Comparison of ENCODE assay signal across 8 cellular contexts in the genomic region with DNA sequence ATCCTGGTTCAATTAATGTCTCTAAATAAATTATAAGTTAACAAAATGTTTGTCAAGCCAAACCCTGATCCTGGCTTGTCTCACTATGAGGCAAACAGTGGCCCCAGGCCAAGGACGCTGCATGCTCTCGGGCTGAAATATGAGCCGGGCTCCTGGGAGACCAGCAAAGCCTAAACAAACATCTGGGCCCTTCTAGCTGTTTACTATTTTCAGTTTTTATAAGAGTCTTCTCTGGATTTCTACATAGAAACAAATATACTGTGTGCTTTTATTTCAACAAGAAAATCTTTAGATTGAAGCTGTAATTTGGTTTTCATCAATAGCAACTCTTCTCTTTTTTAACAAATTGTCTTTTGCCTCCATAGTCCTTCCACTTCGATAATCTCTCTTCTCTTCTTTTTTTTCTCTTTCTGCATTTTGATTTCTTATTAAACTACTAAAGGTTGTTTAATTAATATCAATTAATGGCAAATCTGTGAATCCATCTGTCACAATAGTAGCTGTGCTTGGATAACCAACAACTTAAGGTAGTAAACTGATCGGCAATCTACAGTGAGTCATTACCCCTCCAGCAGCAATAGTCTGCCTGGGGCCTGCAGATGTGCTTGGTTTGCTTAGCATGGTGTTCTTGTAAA.
DNase-seq lines count a peak whose midpoint lies in the region; ATAC-seq and TF ChIP-seq lines count a peak whose summit lies in the region.

No MANE protein-coding gene starts in this region.

- H3K14ac ChIP-seq in H9 (ENCODE audit: insufficient read depth, low read length): no peak overlapping the region

- H3K4ac ChIP-seq in H9 (ENCODE audit: low read depth, low read length): no peak overlapping the region

- H4K8ac ChIP-seq in H9 (replicated peaks; ENCODE audit: insufficient read length, low read depth, low read length): no peak overlapping the region

- H3K18ac ChIP-seq in H9 (ENCODE audit: insufficient read length, low read depth, low read length): no peak overlapping the region

- H3K9me3 ChIP-seq in H9 (ENCODE audit: control insufficient read depth, low read depth, low read length): no peaks in the 10 kb centered on the region
- H3K9me3 ChIP-seq in effector memory CD4-positive, alpha-beta T cell (ENCODE audit: control insufficient read depth, low read length): no peaks in the 10 kb centered on the region

- no peak overlapping the region for H3K56ac ChIP-seq in H9 (ENCODE audit: insufficient read length, low read depth, low read length)

- H3K27me3 ChIP-seq in H9 (ENCODE audit: insufficient read depth, low read length): no peaks in the 10 kb centered on the region
- no peaks in the 10 kb centered on the region for H3K27me3 ChIP-seq in effector memory CD4-positive, alpha-beta T cell (replicated peaks; ENCODE audit: control insufficient read depth, insufficient read depth, low read length, poor library complexity, severe bottlenecking)

- no CpG with 5 or more reads among the region's 5 CpGs for WGBS in H9 (ENCODE audit: extremely low coverage, insufficient read length, low lambda C conversion rate)

- no peaks in the 10 kb centered on the region for H3K4me1 ChIP-seq in H9 (ENCODE audit: insufficient read depth, low read length)
- no peaks in the 10 kb centered on the region for H3K4me1 ChIP-seq in effector memory CD4-positive, alpha-beta T cell (ENCODE audit: control insufficient read depth, insufficient read depth, low read length, poor library complexity, severe bottlenecking)

- H2BK12ac ChIP-seq in H9 (ENCODE audit: insufficient read length, low read depth, low read length): no peak overlapping the region

- H2AK5ac ChIP-seq in H9 (ENCODE audit: insufficient read length, low read length): no peak overlapping the region

- H3K27me3 Mint-ChIP-seq in H9 (ENCODE audit: low read depth): peaks cover 1% of the 10 kb centered on the region; the same call in 1 of the 2 replicates

- H3K79me1 ChIP-seq in H9 (ENCODE audit: insufficient read depth, low read depth, low read length, poor library complexity, severe bottlenecking): no peaks in the 10 kb centered on the region

- H4K20me1 ChIP-seq in H9 (ENCODE audit: control insufficient read depth, insufficient read depth, insufficient read length): no peaks in the 10 kb centered on the region

- H3K27ac ChIP-seq in H9 (ENCODE audit: insufficient read length, low read depth, low read length): no peak overlapping the region
- no peak overlapping the region for H3K27ac ChIP-seq in effector memory CD4-positive, alpha-beta T cell (ENCODE audit: insufficient read depth, low read length, poor library complexity, severe bottlenecking)

- H3K4me1 Mint-ChIP-seq in H9: peaks cover 11 to 14% of the 10 kb centered on the region in 2 experiments

- H2BK20ac ChIP-seq in H9 (ENCODE audit: low read depth, low read length, poor library complexity, severe bottlenecking): no peak overlapping the region

- no peak overlapping the region for H3K4me3 Mint-ChIP-seq in H9

- no peak overlapping the region for H4K5ac ChIP-seq in H9 (ENCODE audit: insufficient read length, low read depth, low read length)

- H3K27ac Mint-ChIP-seq in H9: 0 out of 7 replicates have a peak overlapping the region, but pooled peaks of 1 of the 3 experiments have one; percentile 56

- no peak overlapping the region for H2BK120ac ChIP-seq in H9 (ENCODE audit: low read depth, low read length, poor library complexity, severe bottlenecking)

- no peak overlapping the region for H4K91ac ChIP-seq in H9 (ENCODE audit: insufficient read length, low read depth, low read length)

- no peak overlapping the region for H2BK5ac ChIP-seq in H9 (ENCODE audit: insufficient read length, low read length)

- no peak overlapping the region for H3K4me2 ChIP-seq in H9 (ENCODE audit: insufficient read depth, insufficient read length, low read length)

- peaks cover 3% of the 10 kb centered on the region in 2 experiments; a peak in 2 of 5 replicates for H3K9me3 Mint-ChIP-seq in H9

- DNase-seq in H9 (peak; percentile 54), RKO (ENCODE audit: low spot score) (peak; percentile 35), Right ventricle myocardium superior (peak; percentile 94), putamen (ENCODE audit: low spot score) (peak; percentile 22)
- DNase-seq in effector memory CD4-positive, alpha-beta T cell: no peak

- H3T11ph ChIP-seq in H9 (ENCODE audit: low read length): no peak overlapping the region

- intact Hi-C loops in Right ventricle myocardium superior (cut with DNase I): no loop called here

- H3K79me2 ChIP-seq in H9 (ENCODE audit: insufficient read depth, low read length): no peaks in the 10 kb centered on the region

- no peak for TF ChIP-seq CTCF in H9 (conservative IDR thresholded peaks at IDR 0.05)

- ATAC-seq in Right ventricle myocardium superior (ENCODE audit: poor library complexity) (peak; percentile 100), HG02885 (IDR thresholded peaks at IDR 0.05; ENCODE audit: poor library complexity, unreplicated experiment) (no peak), HG02840 (IDR thresholded peaks at IDR 0.05; ENCODE audit: low FRiP score, unreplicated experiment) (no peak), GM19395 (IDR thresholded peaks at IDR 0.05; ENCODE audit: unreplicated experiment) (no peak)

- no peak overlapping the region for H3K23ac ChIP-seq in H9 (ENCODE audit: insufficient read length, low read depth, low read length)

- no peaks in the 10 kb centered on the region for H3K23me2 ChIP-seq in H9 (ENCODE audit: insufficient read length, low read depth, low read length, poor library complexity, severe bottlenecking)

- no peak overlapping the region for H3K9ac ChIP-seq in H9 (ENCODE audit: extremely low read depth, insufficient read length, low read length)

- no peak overlapping the region for H2AFZ ChIP-seq in H9 (ENCODE audit: low read length)

- no peaks in the 10 kb centered on the region; a peak in 1 of 7 replicates for H3K36me3 Mint-ChIP-seq in H9 (ENCODE audit: insufficient read depth in 1 of 3, low read depth in 3 of 3)

- no peaks in the 10 kb centered on the region for H3K36me3 ChIP-seq in effector memory CD4-positive, alpha-beta T cell (ENCODE audit: control insufficient read depth, insufficient read depth, low read length)

- H2BK15ac ChIP-seq in H9 (ENCODE audit: low read depth, low read length): no peak overlapping the region

- no peak overlapping the region for H3K4me3 ChIP-seq in effector memory CD4-positive, alpha-beta T cell (ENCODE audit: insufficient read depth, low read depth, low read length, poor library complexity, severe bottlenecking)

Comparison
In these comparisons a context has a peak if more than half of its experiments do, and no peak if none do; other contexts are left out.
1. DNase-seq: peak in H9 (single experiment), RKO (single experiment), Right ventricle myocardium superior (single experiment) and putamen (single experiment); none in effector memory CD4-positive, alpha-beta T cell (0 of 3).